1 cellular context compared by ENCODE assay signal in the genomic region with DNA sequence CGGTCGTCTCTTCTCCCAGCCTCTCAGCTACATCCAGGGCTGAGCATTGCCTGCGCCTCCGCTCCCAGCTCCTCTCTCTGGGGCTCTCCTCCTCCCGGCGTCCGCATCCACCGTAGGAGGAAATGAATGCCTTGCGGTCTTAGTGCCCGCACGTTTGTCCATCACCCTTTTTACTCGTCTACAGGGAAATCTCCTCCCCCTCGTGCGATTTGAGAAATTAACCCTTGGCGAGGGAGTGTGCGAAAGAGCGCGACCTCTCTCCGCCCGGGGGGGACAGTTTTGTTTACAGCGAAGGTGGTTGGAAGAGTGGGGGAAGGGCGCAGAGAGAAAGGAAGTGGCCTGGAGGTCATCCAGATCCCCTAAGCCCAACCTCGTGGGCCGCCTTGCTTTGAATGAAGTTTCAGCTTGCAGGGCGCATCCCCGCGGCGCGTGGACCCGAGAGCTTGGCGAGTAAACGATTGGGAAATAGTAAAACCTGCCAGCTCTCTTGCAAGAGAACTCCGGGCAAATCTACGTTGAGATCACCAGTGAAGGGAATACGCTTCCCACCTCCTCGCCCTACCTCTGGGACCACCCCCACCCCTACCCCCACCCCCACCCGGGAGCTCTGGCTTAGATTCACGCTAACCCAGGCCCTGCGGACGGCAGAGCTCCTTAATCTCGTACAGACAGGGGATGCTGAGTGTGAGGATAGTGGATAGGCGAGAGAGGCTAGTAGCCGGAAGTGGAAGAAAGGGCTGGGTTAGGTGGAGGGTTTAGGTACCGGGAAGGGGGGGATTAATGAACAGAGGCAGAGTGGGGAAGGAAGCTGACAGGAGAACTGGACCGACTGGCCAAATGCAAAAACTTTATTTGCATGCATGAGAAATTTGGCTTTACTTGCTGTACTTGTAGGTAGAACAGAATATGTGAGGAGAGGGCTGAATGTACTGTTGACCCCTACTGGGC.
A peak's percentile ranks its signal among the peaks of the same experiment; 100 is the strongest.
TF ChIP-seq lines count a peak whose summit lies in the region.

A gene with protein sequence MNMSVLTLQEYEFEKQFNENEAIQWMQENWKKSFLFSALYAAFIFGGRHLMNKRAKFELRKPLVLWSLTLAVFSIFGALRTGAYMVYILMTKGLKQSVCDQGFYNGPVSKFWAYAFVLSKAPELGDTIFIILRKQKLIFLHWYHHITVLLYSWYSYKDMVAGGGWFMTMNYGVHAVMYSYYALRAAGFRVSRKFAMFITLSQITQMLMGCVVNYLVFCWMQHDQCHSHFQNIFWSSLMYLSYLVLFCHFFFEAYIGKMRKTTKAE (minus strand): TSS at position 144 of the 948 bp plus-strand sequence. CDS start 280 bp downstream, outside the sequence.

TF ChIP-seq in HepG2, 621 proteins besides CTCF, POLR2A, EP300 and RAD21 (continued from another document and continues in another):
- TF ChIP-seq JUN (CRISPR knock-in tag; IDR thresholded peaks at IDR 0.05) (no peak), RFX3 (CRISPR knock-in tag; IDR thresholded peaks at IDR 0.05) (no peak), ZSCAN29 (CRISPR knock-in tag; conservative IDR thresholded peaks at IDR 0.05) (peak; percentile 83; the same call in 1 of the 2 replicates), DMAP1 (CRISPR knock-in tag; IDR thresholded peaks at IDR 0.05) (peak; percentile 70; the same call in 1 of the 2 replicates), ZNF430 (CRISPR knock-in tag; IDR thresholded peaks at IDR 0.05) (peak; percentile 68; the same call in 1 of the 2 replicates), ZNF557 (CRISPR knock-in tag; IDR thresholded peaks at IDR 0.05) (0 out of 2 replicates have a peak, but pooled peaks have one; percentile 74), NFIB (CRISPR knock-in tag; IDR thresholded peaks at IDR 0.05; ENCODE audit: borderline replicate concordance) (no peak), NR3C1 (CRISPR knock-in tag; IDR thresholded peaks at IDR 0.05) (no peak), ZNF441 (CRISPR knock-in tag; IDR thresholded peaks at IDR 0.05; ENCODE audit: borderline replicate concordance) (peak; percentile 78; the same call in 1 of the 2 replicates), ZFP90 (CRISPR knock-in tag; IDR thresholded peaks at IDR 0.05; ENCODE audit: borderline replicate concordance) (peak; percentile 65), KDM1A (CRISPR knock-in tag; IDR thresholded peaks at IDR 0.05) (peak; percentile 14; the same call in 1 of the 2 replicates), ZNF292 (CRISPR knock-in tag; IDR thresholded peaks at IDR 0.05; ENCODE audit: borderline replicate concordance, low read depth) (0 out of 2 replicates have a peak, but pooled peaks have one; percentile 44), TAF15 (IDR thresholded peaks at IDR 0.05; ENCODE audit: low read depth, low read length, poor library complexity, severe bottlenecking) (no peak), PPARG (CRISPR knock-in tag; conservative IDR thresholded peaks at IDR 0.05) (peak; percentile 90), IKZF4 (CRISPR knock-in tag; IDR thresholded peaks at IDR 0.05; ENCODE audit: borderline replicate concordance, low read depth, not compliant biosample characterization) (no peak), SNAPC2 (CRISPR knock-in tag; IDR thresholded peaks at IDR 0.05) (no peak), MIER3 (CRISPR knock-in tag; IDR thresholded peaks at IDR 0.05; ENCODE audit: borderline replicate concordance) (peak; percentile 87; the same call in 1 of the 2 replicates), MBNL3 (CRISPR knock-in tag; conservative IDR thresholded peaks at IDR 0.05) (no peak), RFXAP (CRISPR knock-in tag; IDR thresholded peaks at IDR 0.05; ENCODE audit: borderline replicate concordance) (peak; percentile 60; the same call in 1 of the 2 replicates), POGZ (CRISPR knock-in tag; IDR thresholded peaks at IDR 0.05) (peak; percentile 71), PAF1 (CRISPR knock-in tag; IDR thresholded peaks at IDR 0.05) (no peak), ZNF883 (CRISPR knock-in tag; IDR thresholded peaks at IDR 0.05; ENCODE audit: not compliant biosample characterization) (no peak), FOSL1 (CRISPR knock-in tag; IDR thresholded peaks at IDR 0.05; ENCODE audit: borderline replicate concordance) (no peak), ATF7 (IDR thresholded peaks at IDR 0.05) (no peak), ATF7 (CRISPR knock-in tag; IDR thresholded peaks at IDR 0.05) (no peak), EZH2 (conservative IDR thresholded peaks at IDR 0.05; ENCODE audit: low read depth, low read length) (no peak), ZNF737 (CRISPR knock-in tag; IDR thresholded peaks at IDR 0.05; ENCODE audit: borderline replicate concordance) (peak; percentile 24; the same call in 1 of the 2 replicates), MXD4 (CRISPR knock-in tag; IDR thresholded peaks at IDR 0.05) (no peak), ZNF136 (CRISPR knock-in tag; IDR thresholded peaks at IDR 0.05; ENCODE audit: low read depth) (no peak), ARHGAP35 (CRISPR knock-in tag; IDR thresholded peaks at IDR 0.05; ENCODE audit: borderline replicate concordance) (no peak)
- TF ChIP-seq, protein P1, sequence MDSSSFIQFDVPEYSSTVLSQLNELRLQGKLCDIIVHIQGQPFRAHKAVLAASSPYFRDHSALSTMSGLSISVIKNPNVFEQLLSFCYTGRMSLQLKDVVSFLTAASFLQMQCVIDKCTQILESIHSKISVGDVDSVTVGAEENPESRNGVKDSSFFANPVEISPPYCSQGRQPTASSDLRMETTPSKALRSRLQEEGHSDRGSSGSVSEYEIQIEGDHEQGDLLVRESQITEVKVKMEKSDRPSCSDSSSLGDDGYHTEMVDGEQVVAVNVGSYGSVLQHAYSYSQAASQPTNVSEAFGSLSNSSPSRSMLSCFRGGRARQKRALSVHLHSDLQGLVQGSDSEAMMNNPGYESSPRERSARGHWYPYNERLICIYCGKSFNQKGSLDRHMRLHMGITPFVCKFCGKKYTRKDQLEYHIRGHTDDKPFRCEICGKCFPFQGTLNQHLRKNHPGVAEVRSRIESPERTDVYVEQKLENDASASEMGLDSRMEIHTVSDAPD (CRISPR knock-in tag; IDR thresholded peaks at IDR 0.05), result no peak
- TF ChIP-seq, protein P2, sequence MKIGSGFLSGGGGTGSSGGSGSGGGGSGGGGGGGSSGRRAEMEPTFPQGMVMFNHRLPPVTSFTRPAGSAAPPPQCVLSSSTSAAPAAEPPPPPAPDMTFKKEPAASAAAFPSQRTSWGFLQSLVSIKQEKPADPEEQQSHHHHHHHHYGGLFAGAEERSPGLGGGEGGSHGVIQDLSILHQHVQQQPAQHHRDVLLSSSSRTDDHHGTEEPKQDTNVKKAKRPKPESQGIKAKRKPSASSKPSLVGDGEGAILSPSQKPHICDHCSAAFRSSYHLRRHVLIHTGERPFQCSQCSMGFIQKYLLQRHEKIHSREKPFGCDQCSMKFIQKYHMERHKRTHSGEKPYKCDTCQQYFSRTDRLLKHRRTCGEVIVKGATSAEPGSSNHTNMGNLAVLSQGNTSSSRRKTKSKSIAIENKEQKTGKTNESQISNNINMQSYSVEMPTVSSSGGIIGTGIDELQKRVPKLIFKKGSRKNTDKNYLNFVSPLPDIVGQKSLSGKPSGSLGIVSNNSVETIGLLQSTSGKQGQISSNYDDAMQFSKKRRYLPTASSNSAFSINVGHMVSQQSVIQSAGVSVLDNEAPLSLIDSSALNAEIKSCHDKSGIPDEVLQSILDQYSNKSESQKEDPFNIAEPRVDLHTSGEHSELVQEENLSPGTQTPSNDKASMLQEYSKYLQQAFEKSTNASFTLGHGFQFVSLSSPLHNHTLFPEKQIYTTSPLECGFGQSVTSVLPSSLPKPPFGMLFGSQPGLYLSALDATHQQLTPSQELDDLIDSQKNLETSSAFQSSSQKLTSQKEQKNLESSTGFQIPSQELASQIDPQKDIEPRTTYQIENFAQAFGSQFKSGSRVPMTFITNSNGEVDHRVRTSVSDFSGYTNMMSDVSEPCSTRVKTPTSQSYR (CRISPR knock-in tag; IDR thresholded peaks at IDR 0.05; ENCODE audit: borderline replicate concordance), result peak; percentile 99
- TF ChIP-seq, protein P3, sequence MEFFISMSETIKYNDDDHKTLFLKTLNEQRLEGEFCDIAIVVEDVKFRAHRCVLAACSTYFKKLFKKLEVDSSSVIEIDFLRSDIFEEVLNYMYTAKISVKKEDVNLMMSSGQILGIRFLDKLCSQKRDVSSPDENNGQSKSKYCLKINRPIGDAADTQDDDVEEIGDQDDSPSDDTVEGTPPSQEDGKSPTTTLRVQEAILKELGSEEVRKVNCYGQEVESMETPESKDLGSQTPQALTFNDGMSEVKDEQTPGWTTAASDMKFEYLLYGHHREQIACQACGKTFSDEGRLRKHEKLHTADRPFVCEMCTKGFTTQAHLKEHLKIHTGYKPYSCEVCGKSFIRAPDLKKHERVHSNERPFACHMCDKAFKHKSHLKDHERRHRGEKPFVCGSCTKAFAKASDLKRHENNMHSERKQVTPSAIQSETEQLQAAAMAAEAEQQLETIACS (CRISPR knock-in tag; IDR thresholded peaks at IDR 0.05), result peak; percentile 70
- TF ChIP-seq, protein P4, sequence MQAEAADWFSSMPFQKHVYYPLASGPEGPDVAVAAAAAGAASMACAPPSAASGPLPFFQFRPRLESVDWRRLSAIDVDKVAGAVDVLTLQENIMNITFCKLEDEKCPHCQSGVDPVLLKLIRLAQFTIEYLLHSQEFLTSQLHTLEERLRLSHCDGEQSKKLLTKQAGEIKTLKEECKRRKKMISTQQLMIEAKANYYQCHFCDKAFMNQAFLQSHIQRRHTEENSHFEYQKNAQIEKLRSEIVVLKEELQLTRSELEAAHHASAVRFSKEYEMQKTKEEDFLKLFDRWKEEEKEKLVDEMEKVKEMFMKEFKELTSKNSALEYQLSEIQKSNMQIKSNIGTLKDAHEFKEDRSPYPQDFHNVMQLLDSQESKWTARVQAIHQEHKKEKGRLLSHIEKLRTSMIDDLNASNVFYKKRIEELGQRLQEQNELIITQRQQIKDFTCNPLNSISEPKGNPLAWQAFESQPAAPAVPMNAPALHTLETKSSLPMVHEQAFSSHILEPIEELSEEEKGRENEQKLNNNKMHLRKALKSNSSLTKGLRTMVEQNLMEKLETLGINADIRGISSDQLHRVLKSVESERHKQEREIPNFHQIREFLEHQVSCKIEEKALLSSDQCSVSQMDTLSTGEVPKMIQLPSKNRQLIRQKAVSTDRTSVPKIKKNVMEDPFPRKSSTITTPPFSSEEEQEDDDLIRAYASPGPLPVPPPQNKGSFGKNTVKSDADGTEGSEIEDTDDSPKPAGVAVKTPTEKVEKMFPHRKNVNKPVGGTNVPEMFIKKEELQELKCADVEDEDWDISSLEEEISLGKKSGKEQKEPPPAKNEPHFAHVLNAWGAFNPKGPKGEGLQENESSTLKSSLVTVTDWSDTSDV (CRISPR knock-in tag; IDR thresholded peaks at IDR 0.05), result no peak
- TF ChIP-seq, protein P5, sequence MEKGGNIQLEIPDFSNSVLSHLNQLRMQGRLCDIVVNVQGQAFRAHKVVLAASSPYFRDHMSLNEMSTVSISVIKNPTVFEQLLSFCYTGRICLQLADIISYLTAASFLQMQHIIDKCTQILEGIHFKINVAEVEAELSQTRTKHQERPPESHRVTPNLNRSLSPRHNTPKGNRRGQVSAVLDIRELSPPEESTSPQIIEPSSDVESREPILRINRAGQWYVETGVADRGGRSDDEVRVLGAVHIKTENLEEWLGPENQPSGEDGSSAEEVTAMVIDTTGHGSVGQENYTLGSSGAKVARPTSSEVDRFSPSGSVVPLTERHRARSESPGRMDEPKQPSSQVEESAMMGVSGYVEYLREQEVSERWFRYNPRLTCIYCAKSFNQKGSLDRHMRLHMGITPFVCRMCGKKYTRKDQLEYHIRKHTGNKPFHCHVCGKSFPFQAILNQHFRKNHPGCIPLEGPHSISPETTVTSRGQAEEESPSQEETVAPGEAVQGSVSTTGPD (CRISPR knock-in tag; IDR thresholded peaks at IDR 0.05), result no peak
- TF ChIP-seq, protein P6, sequence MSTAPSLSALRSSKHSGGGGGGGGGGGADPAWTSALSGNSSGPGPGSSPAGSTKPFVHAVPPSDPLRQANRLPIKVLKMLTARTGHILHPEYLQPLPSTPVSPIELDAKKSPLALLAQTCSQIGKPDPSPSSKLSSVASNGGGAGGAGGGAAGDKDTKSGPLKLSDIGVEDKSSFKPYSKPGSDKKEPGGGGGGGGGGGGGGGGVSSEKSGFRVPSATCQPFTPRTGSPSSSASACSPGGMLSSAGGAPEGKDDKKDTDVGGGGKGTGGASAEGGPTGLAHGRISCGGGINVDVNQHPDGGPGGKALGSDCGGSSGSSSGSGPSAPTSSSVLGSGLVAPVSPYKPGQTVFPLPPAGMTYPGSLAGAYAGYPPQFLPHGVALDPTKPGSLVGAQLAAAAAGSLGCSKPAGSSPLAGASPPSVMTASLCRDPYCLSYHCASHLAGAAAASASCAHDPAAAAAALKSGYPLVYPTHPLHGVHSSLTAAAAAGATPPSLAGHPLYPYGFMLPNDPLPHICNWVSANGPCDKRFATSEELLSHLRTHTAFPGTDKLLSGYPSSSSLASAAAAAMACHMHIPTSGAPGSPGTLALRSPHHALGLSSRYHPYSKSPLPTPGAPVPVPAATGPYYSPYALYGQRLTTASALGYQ (CRISPR knock-in tag; IDR thresholded peaks at IDR 0.05), result peak; percentile 69; the same call in 1 of the 2 replicates
- TF ChIP-seq, protein P7, sequence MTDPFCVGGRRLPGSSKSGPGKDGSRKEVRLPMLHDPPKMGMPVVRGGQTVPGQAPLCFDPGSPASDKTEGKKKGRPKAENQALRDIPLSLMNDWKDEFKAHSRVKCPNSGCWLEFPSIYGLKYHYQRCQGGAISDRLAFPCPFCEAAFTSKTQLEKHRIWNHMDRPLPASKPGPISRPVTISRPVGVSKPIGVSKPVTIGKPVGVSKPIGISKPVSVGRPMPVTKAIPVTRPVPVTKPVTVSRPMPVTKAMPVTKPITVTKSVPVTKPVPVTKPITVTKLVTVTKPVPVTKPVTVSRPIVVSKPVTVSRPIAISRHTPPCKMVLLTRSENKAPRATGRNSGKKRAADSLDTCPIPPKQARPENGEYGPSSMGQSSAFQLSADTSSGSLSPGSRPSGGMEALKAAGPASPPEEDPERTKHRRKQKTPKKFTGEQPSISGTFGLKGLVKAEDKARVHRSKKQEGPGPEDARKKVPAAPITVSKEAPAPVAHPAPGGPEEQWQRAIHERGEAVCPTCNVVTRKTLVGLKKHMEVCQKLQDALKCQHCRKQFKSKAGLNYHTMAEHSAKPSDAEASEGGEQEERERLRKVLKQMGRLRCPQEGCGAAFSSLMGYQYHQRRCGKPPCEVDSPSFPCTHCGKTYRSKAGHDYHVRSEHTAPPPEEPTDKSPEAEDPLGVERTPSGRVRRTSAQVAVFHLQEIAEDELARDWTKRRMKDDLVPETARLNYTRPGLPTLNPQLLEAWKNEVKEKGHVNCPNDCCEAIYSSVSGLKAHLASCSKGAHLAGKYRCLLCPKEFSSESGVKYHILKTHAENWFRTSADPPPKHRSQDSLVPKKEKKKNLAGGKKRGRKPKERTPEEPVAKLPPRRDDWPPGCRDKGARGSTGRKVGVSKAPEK (CRISPR knock-in tag; IDR thresholded peaks at IDR 0.05; ENCODE audit: borderline replicate concordance), result 0 out of 2 replicates have a peak, but pooled peaks have one; percentile 50
- TF ChIP-seq, protein P8, sequence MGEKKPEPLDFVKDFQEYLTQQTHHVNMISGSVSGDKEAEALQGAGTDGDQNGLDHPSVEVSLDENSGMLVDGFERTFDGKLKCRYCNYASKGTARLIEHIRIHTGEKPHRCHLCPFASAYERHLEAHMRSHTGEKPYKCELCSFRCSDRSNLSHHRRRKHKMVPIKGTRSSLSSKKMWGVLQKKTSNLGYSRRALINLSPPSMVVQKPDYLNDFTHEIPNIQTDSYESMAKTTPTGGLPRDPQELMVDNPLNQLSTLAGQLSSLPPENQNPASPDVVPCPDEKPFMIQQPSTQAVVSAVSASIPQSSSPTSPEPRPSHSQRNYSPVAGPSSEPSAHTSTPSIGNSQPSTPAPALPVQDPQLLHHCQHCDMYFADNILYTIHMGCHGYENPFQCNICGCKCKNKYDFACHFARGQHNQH (CRISPR knock-in tag; IDR thresholded peaks at IDR 0.05), result peak; percentile 20; the same call in 1 of the 2 replicates
- TF ChIP-seq, protein P9, sequence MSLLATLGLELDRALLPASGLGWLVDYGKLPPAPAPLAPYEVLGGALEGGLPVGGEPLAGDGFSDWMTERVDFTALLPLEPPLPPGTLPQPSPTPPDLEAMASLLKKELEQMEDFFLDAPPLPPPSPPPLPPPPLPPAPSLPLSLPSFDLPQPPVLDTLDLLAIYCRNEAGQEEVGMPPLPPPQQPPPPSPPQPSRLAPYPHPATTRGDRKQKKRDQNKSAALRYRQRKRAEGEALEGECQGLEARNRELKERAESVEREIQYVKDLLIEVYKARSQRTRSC (CRISPR knock-in tag; IDR thresholded peaks at IDR 0.05; ENCODE audit: low read depth), result no peak
